ENCODE assay signal across 8 cellular contexts in the genomic region with DNA sequence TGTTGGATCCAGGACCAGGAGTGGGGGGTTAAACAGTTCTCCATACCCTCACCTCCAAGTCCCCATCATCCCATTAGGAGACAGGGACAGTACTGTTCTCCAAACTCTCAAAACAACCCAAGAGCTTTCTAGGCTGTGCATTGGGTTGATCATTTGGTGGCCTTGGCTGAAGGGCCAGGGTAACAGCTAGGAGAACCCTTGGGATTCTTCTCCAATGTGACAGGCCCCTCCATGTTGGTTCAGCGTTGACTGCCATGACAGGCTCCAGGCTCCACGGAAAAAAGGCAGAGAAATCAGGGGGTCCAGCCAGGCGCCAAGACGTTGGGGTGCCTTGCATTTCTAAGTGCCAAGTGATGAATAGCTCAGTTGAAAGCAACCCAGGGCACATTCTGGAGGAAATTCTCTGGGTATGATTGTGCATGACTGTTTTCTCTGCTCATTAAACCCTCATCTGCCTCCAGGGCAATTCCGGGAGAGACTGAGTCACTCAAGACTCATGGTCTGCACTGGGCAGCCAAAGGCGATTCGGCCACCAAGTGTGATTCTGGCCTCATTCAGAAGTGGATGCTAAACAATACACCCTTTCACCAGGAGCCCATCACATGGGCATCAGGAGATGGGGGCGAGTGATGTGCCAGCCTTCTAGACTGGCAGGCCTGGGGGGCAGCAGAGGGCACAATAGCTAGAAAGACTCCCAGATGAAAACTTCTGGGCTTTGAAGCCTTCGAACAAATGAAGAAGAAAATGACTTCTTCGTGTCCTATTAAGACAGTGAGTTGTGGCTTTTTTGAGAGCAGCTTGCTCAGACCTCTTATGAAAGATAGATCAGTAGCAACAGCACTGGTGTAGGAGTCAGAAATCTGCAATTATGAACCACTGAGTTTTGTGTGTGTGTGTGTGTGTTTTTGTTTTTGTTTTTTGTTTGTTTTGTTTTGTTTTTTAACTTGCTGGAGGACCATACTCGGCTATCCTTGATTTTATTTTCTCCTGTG. TPM values are rescaled to one million over a fixed set of nuclear protein-coding genes. Genes with fewer than 3 reads are reported as not detected.
DNase-seq lines count a peak whose midpoint lies in the region; ATAC-seq and TF ChIP-seq lines count a peak whose summit lies in the region.

No MANE protein-coding gene starts in this region.

- H3K9me3 Mint-ChIP-seq in activated naive CD8-positive, alpha-beta T cell (ENCODE audit: low read depth): no peaks in the 10 kb centered on the region
- no peaks in the 10 kb centered on the region for H3K9me3 Mint-ChIP-seq in immature natural killer cell

- DNase-seq in activated CD4-positive, alpha-beta T cell treated with anti-CD3 and anti-CD28 coated beads for 48 hours: peak; percentile 59
- no peak for DNase-seq in activated CD4-positive, alpha-beta T cell treated with anti-CD3 and anti-CD28 coated beads for 1 hour
- DNase-seq in immature natural killer cell (peak in 1 of 3 donors; percentile 33), stomach (no peak), NCI-H510A (lab: John Stamatoyannopoulos, UW) (no peak), NCI-H774 (lab: John Stamatoyannopoulos, UW) (no peak)

- peaks cover 32% of the 10 kb centered on the region for H3K36me3 Mint-ChIP-seq in activated naive CD8-positive, alpha-beta T cell
- H3K36me3 Mint-ChIP-seq in immature natural killer cell: peaks cover 0 to 18% (median 4%) of the 10 kb centered on the region in 3 donors

- H3K36me3 ChIP-seq in stomach: no peaks in the 10 kb centered on the region

- no peak for TF ChIP-seq POLR2A in stomach (IDR thresholded peaks at IDR 0.05)

- no peak for TF ChIP-seq EP300 in stomach (IDR thresholded peaks at IDR 0.05)

- intact Hi-C loops in stomach (cut with DNase I; ENCODE audit: low total_unique reads): no loop called here

- peak overlapping the region; percentile 16 to 87 (median 80) for H3K27ac ChIP-seq in stomach

- TF ChIP-seq CTCF in stomach (IDR thresholded peaks at IDR 0.05): no peak

- no peaks in the 10 kb centered on the region for H3K27me3 Mint-ChIP-seq in activated naive CD8-positive, alpha-beta T cell
- H3K27me3 Mint-ChIP-seq in immature natural killer cell (ENCODE audit: low read depth in 3 of 3): peaks cover 8 to 26% (median 23%) of the 10 kb centered on the region in 3 donors

- peaks cover 26 to 98% (median 73%) of the 10 kb centered on the region in 4 donors for H3K4me1 ChIP-seq in stomach

- peak; percentile 8 for ATAC-seq in HG03432 (IDR thresholded peaks at IDR 0.05; ENCODE audit: unreplicated experiment)

- H3K9me3 ChIP-seq in stomach: no peaks in the 10 kb centered on the region

- H3K4me3 Mint-ChIP-seq in activated naive CD8-positive, alpha-beta T cell: peak overlapping the region; percentile 81
- H3K4me3 Mint-ChIP-seq in immature natural killer cell: peak overlapping the region; percentile 78 to 96 (median 89)

- H3K27ac Mint-ChIP-seq in activated naive CD8-positive, alpha-beta T cell: peak overlapping the region; percentile 96
- H3K27ac Mint-ChIP-seq in immature natural killer cell: peak overlapping the region; percentile 98 to 100 (median 100)

- WGBS in stomach, 5 donors: 59 to 82% (median 69%) methylated on average over 9 to 11 of the region's 11 CpGs

- peaks cover 100% of the 10 kb centered on the region for H3K4me1 Mint-ChIP-seq in activated naive CD8-positive, alpha-beta T cell (ENCODE audit: low read depth)
- peaks cover 100% of the 10 kb centered on the region in 2 donors for H3K4me1 Mint-ChIP-seq in immature natural killer cell

- no peak overlapping the region for H3K4me3 ChIP-seq in stomach

- no peaks in the 10 kb centered on the region for H3K27me3 ChIP-seq in stomach

RNA-seq across cellular contexts. Expression of gene CD44, which starts 27.7 kb away (rescaled TPM):
- 100 to 1,000 TPM; 213 to 247 (median 216) TPM for polyA plus RNA-seq in immature natural killer cell
- total RNA-seq in stomach: 100 to 1,000 TPM in 3 of 5 donors, 10 to 100 TPM in 2; 47.5 to 229 (median 176) TPM
- polyA plus RNA-seq in stomach: 100 to 1,000 TPM in 1 of 3 donors, 10 to 100 TPM in 2; 52.4 to 125 (median 65.5) TPM
